Comparison of ENCODE assay signal across 8 cellular contexts in genomic region chr20:35284267-35284991, GRCh38. TPM values are rescaled to one million over a fixed set of nuclear protein-coding genes. Genes with fewer than 3 reads are reported as not detected.
DNase-seq lines count a peak whose midpoint lies in the region; ATAC-seq and TF ChIP-seq lines count a peak whose summit lies in the region.

Gene EIF6 (minus strand): TSS chr20:35284772. CDS start chr20:35284487, 285 bp downstream.

- H3K27me3 ChIP-seq in duodenal mucosa (ENCODE audit: control insufficient read depth in 1 of 2, insufficient read depth in 2 of 2, low read length in 2 of 2) (no peaks in the 10 kb centered on the region), right lobe of liver (no peaks in the 10 kb centered on the region)

- H3K36me3 ChIP-seq in duodenal mucosa (ENCODE audit: control insufficient read depth in 1 of 2, insufficient read depth in 2 of 2, low read length in 2 of 2) (peaks cover 15 to 29% of the 10 kb centered on the region in 2 donors), right lobe of liver (peaks cover 0 to 29% (median 7%) of the 10 kb centered on the region in 4 donors)

- intact Hi-C loops in right lobe of liver (cut with DNase I): no loop called here

- ATAC-seq in HG03439 (IDR thresholded peaks at IDR 0.05; ENCODE audit: unreplicated experiment) (peak; percentile 81), right lobe of liver (peak; percentile 81 to 85 (median 83))

- peak; percentile 81 for TF ChIP-seq POLR2A in GM18951 (IDR thresholded peaks at IDR 0.05; ENCODE audit: extremely low read depth, insufficient read depth, insufficient read length)
- peak; percentile 51 for TF ChIP-seq POLR2A in right lobe of liver (IDR thresholded peaks at IDR 0.05)

- WGBS in right lobe of liver (ENCODE audit: insufficient coverage, low coverage, low lambda C conversion rate, missing lambda C conversion rate): 0% methylated on average over 21 of the region's 61 CpGs

- in situ Hi-C loops in GM18951 (cut with MboI; ENCODE audit: low sequenced_read_pairs, unreplicated experiment): no loop called here

- peak; percentile 91 for DNase-seq in AG08395 (ENCODE audit: low spot score)
- peak; percentile 36 for DNase-seq in NCI-H748 treated with DMSO at 0.1 percent for 48 hours (lab: John Stamatoyannopoulos, UW)
- peak; percentile 54 to 58 for DNase-seq in activated CD4-positive, alpha-beta T cell treated with anti-CD3 and anti-CD28 coated beads, Interleukin-2, amount 50 U/mL, for 4 hours
- DNase-seq in right lobe of liver: peak; percentile 84 to 90 (median 88)
- DNase-seq in stimulated activated CD4-positive, alpha-beta T cell treated with anti-CD3 and anti-CD28 coated beads, Interleukin-4, amount 100 ng/mL, for 4 hours: peak; percentile 72

- peaks cover 31 to 34% of the 10 kb centered on the region in 2 donors for H3K4me1 ChIP-seq in duodenal mucosa (ENCODE audit: control insufficient read depth in 1 of 2, insufficient read depth in 2 of 2, low read length in 2 of 2)
- peaks cover 0 to 27% (median 13%) of the 10 kb centered on the region in 4 donors for H3K4me1 ChIP-seq in right lobe of liver

- H3K27ac ChIP-seq in duodenal mucosa (ENCODE audit: low read depth, low read length) (peak within 1 kb of the TSS; percentile 76), right lobe of liver (peak within 1 kb of the TSS; percentile 67 to 84 (median 80))

- peak within 1 kb of the TSS; percentile 88 for H3K9ac ChIP-seq in duodenal mucosa (ENCODE audit: low read depth in 1 of 2, low read length in 2 of 2)

- H3K9me3 ChIP-seq in duodenal mucosa (ENCODE audit: control insufficient read depth in 1 of 2, low read length in 2 of 2): no peaks in the 10 kb centered on the region
- no peaks in the 10 kb centered on the region for H3K9me3 ChIP-seq in right lobe of liver

- H3K4me3 ChIP-seq in duodenal mucosa (ENCODE audit: low read depth in 1 of 2, low read length in 2 of 2) (peak within 1 kb of the TSS; percentile 76 to 89), right lobe of liver (peak within 1 kb of the TSS; percentile 95 to 99 (median 98))

- no peak for TF ChIP-seq CTCF in right lobe of liver (IDR thresholded peaks at IDR 0.05)

RNA-seq across cellular contexts. Expression of gene EIF6, which starts in this region (rescaled TPM):
- 100 to 1,000 TPM in 2 of 6 experiments, 10 to 100 TPM in 4; 73.6 to 131 (median 83.3) TPM for total RNA-seq in right lobe of liver

Comparison
In these comparisons a context has a peak if more than half of its experiments do, and no peak if none do; other contexts are left out.
1. Peak in every context shown above with its lines: DNase-seq, ATAC-seq, H3K4me3 ChIP-seq and H3K27ac ChIP-seq.
2. DNase-seq: peak in every context shown above with its lines; median percentile 91 in AG08395; 88 in right lobe of liver; 72 in stimulated activated CD4-positive, alpha-beta T cell treated with anti-CD3 and anti-CD28 coated beads, Interleukin-4, amount 100 ng/mL, for 4 hours; 56 in activated CD4-positive, alpha-beta T cell treated with anti-CD3 and anti-CD28 coated beads, Interleukin-2, amount 50 U/mL, for 4 hours; 36 in NCI-H748 treated with DMSO at 0.1 percent for 48 hours.